Comparison of ENCODE assay signal across 32 cellular contexts in genomic region chr10:122321960-122322359, GRCh38. TPM values are rescaled to one million over a fixed set of nuclear protein-coding genes. Genes with fewer than 3 reads are reported as not detected.
DNase-seq lines count a peak whose midpoint lies in the region; ATAC-seq, FAIRE-seq and TF ChIP-seq lines count a peak whose summit lies in the region.
"Had no signal": no experiment of that assay in that cellular context is flagged by ENCODE, and none has a peak within 500 bp of the region (broad histone marks: within the 10 kb centered on the region; RNA-seq: fewer than 3 reads in every experiment).

No MANE protein-coding gene starts in this region.

- H3K27ac ChIP-seq in kidney (ENCODE audit: low read depth in 2 of 2, low read length in 2 of 2): no peak overlapping the region
- no peak overlapping the region for H3K27ac ChIP-seq in pancreas
- H3K27ac ChIP-seq: BLaER1 had no signal

- ATAC-seq in pancreas (no peak), HG03457 (IDR thresholded peaks at IDR 0.05; ENCODE audit: unreplicated experiment) (no peak)
- ATAC-seq: GM12878 had no signal

- no peak overlapping the region for H3K9ac ChIP-seq in kidney (ENCODE audit: low read length in 2 of 2)
- H3K9ac ChIP-seq: BLaER1 had no signal

- intact Hi-C loops in kidney (cut with DNase I): no loop called here
- intact Hi-C loops in pancreas (cut with DNase I): no loop called here

- no peak overlapping the region for H3K4me3 ChIP-seq in kidney (ENCODE audit: low read length in 2 of 2)
- H3K4me3 ChIP-seq in pancreas: no peak overlapping the region
- H3K4me3 ChIP-seq: BLaER1, GM12878 had no signal

- WGBS in pancreas, 2 donors: 62 to 68% methylated on average over 4 of the region's 4 CpGs

- H3K36me3 ChIP-seq in kidney (ENCODE audit: control insufficient read depth in 1 of 2, insufficient read depth in 2 of 2, low read length in 2 of 2) (no peaks in the 10 kb centered on the region), pancreas (no peaks in the 10 kb centered on the region)
- H3K36me3 ChIP-seq: BE2C, BLaER1 had no signal

- no peaks in the 10 kb centered on the region for H3K27me3 ChIP-seq in pancreas
- H3K27me3 ChIP-seq: BE2C, BLaER1 had no signal

- H3K9me3 ChIP-seq in kidney (ENCODE audit: control insufficient read depth in 1 of 2, low read length in 2 of 2) (no peaks in the 10 kb centered on the region), pancreas (no peaks in the 10 kb centered on the region)
- H3K9me3 ChIP-seq: BE2C, BLaER1 had no signal

- H3K4me1 ChIP-seq in kidney (ENCODE audit: control insufficient read depth in 1 of 2, insufficient read depth in 1 of 2, low read depth in 1 of 2, low read length in 2 of 2) (no peaks in the 10 kb centered on the region), pancreas (no peaks in the 10 kb centered on the region)
- H3K4me1 ChIP-seq: BE2C had no signal

- no peak for TF ChIP-seq CTCF in kidney (IDR thresholded peaks at IDR 0.05; ENCODE audit: borderline replicate concordance, extremely low read depth, insufficient read depth)
- no peak for TF ChIP-seq CTCF in pancreas (IDR thresholded peaks at IDR 0.05)

- peak; percentile 33 for FAIRE-seq in colon (lab: Jason Lieb, UNC)
- peak; percentile 13 for FAIRE-seq in kidney (lab: Jason Lieb, UNC)
- FAIRE-seq in pancreas (lab: Jason Lieb, UNC): peak; percentile 13
- FAIRE-seq: A204.1, GM12878, GM12892, GM18507 had no signal

- DNase-seq in kidney (no peak), pancreas (no peak), NCI-H1417 treated with DMSO at 0.1 percent for 48 hours (lab: John Stamatoyannopoulos, UW) (no peak), activated gamma-delta T cell treated with Interleukin-2 at 50 U/mL for 16 hours (no peak), SKM-1 treated with dmso at 0.1 percent for 144 hours (lab: John Stamatoyannopoulos, UW; ENCODE audit: unreplicated experiment) (no peak)
- DNase-seq: 8988T; ACHN; BE2C; C1 segment of cervical spinal cord; CD4-positive, alpha-beta memory T cell; CD4-positive, CD25-positive, alpha-beta regulatory T cell; CD8-positive, alpha-beta memory T cell; COR-L47; DMS 273 treated with DMSO at 0.1 percent for 48 hours; DMS153; DMS53; DMS79; DND-41; EL; GDM1 had no signal

RNA-seq across cellular contexts. Expression of gene BTBD16, which starts 50.9 kb away (rescaled TPM):
- 1.2 TPM for total RNA-seq in kidney
- 0.34 TPM for polyA plus RNA-seq in kidney (ENCODE audit: insufficient read depth, low read depth, low replicate concordance)
- under 1 TPM in 3 of 6 donors, not detected in 3; 0.14 to 0.43 (median 0.28) TPM for total RNA-seq in pancreas
- under 1 TPM; 0.34 to 0.52 TPM for polyA plus RNA-seq in pancreas
- total RNA-seq: A673; CD4-positive, alpha-beta memory T cell; CD4-positive, CD25-positive, alpha-beta regulatory T cell; CD8-positive, alpha-beta memory T cell; Daoy; G401; GM12878 had no signal
- polyA plus RNA-seq: AG04450; CD14-positive monocyte; CD8-positive, alpha-beta memory T cell had no signal

RNA-seq across cellular contexts. Expression of gene PLEKHA1, which starts 52.5 kb away (rescaled TPM):
- 168 TPM for total RNA-seq in kidney
- polyA plus RNA-seq in kidney (ENCODE audit: insufficient read depth, low read depth, low replicate concordance): 19.5 TPM
- total RNA-seq in pancreas: 10 to 100 TPM; 18.5 to 31.6 (median 21.1) TPM
- polyA plus RNA-seq in pancreas: 10 to 100 TPM in 1 of 2 donors, 1 to 10 TPM in 1; 8.8 to 17.4 TPM
